In genomic region chr4:38523054-38523453, GRCh38 we compare ENCODE assay signal across 14 cellular contexts.
DNase-seq lines count a peak whose midpoint lies in the region; ATAC-seq and TF ChIP-seq lines count a peak whose summit lies in the region.
"Had no signal": no experiment of that assay in that cellular context is flagged by ENCODE, and none has a peak within 500 bp of the region (broad histone marks: within the 10 kb centered on the region; RNA-seq: fewer than 3 reads in every experiment).

No MANE protein-coding gene starts in this region.

- H3K9me3 ChIP-seq in CD4-positive, alpha-beta T cell (ENCODE audit: control insufficient read depth, low read length): no peaks in the 10 kb centered on the region
- H3K9me3 ChIP-seq in IMR-90 (ENCODE audit: control insufficient read depth, insufficient read depth, low read length) (0 out of 2 replicates have a peak, but pooled peaks cover 2% of the 10 kb centered on the region), upper lobe of left lung (no peaks in the 10 kb centered on the region), MG63 (no peaks in the 10 kb centered on the region), mesenchymal stem cell (ENCODE audit: control insufficient read depth, low read length) (no peaks in the 10 kb centered on the region)
- H3K9me3 ChIP-seq: Peyer's patch had no signal

- H3K27ac ChIP-seq in CD4-positive, alpha-beta T cell (ENCODE audit: low read depth, low read length): no peak overlapping the region
- H3K27ac ChIP-seq in IMR-90 (ENCODE audit: insufficient read depth, low read length) (no peak overlapping the region), upper lobe of left lung (no peak overlapping the region), mesenchymal stem cell (ENCODE audit: low read length, poor library complexity, severe bottlenecking) (no peak overlapping the region)
- H3K27ac ChIP-seq: KMS-11, Peyer's patch had no signal

- TF ChIP-seq POLR2A in IMR-90 (IDR thresholded peaks at IDR 0.05; ENCODE audit: low read depth, low read length) (no peak), upper lobe of left lung (IDR thresholded peaks at IDR 0.05) (no peak)

- H3K4ac ChIP-seq in IMR-90 (ENCODE audit: low read depth, low read length) (no peak overlapping the region), mesenchymal stem cell (ENCODE audit: low read depth in 1 of 2, low read length in 2 of 2) (no peak overlapping the region)

- TF ChIP-seq CTCF in CD4-positive, alpha-beta T cell (IDR thresholded peaks at IDR 0.05): no peak
- TF ChIP-seq CTCF in IMR-90 (conservative IDR thresholded peaks at IDR 0.05; ENCODE audit: low read depth, low read length) (no peak), upper lobe of left lung (IDR thresholded peaks at IDR 0.05) (no peak)

- no TSS peak for BruUV-seq in IMR-90 (replicated peaks; lab: Mats Ljungman, UMichigan)

- H2BK20ac ChIP-seq in IMR-90 (ENCODE audit: low read depth, low read length): no peak overlapping the region

- no CpG with 5 or more reads among the region's 5 CpGs for WGBS in IMR-90 (ENCODE audit: extremely low coverage in 2 of 2, insufficient read length in 1 of 2), 2 experiments
- WGBS in upper lobe of left lung, 2 donors: 62 to 75% methylated on average over 5 of the region's 5 CpGs
- 76% methylated on average over 5 of the region's 5 CpGs for WGBS in mesenchymal stem cell

- ATAC-seq in CD4-positive, alpha-beta T cell (ENCODE audit: poor library complexity): no peak
- ATAC-seq in IMR-90 (ENCODE audit: low read depth) (no peak), upper lobe of left lung (ENCODE audit: low FRiP score in 2 of 2) (peak; percentile 37 to 55)
- ATAC-seq: GM23338 had no signal

- CTCF ChIA-PET in CD4-positive, alpha-beta T cell (lab: Charles Lee): interaction anchor here (0.7 kb wide), 1 partner anchor 14 kb away, joined by 3 read pairs; no protein-coding TSS in a partner anchor
- CTCF ChIA-PET in IMR-90 (lab: Yijun Ruan, JAX): no interaction called here

- H3K4me1 Mint-ChIP-seq in CD4-positive, alpha-beta T cell (ENCODE audit: low read depth): peaks cover 60% of the 10 kb centered on the region
- H3K4me1 Mint-ChIP-seq in dendritic cell treated with granulocyte-macrophage colony-stimulating factor and Interleukin-4, amounts not matched to agents 40 ng/mL and 50 ng/mL, for 4 days (ENCODE audit: low read depth): peaks cover 71% of the 10 kb centered on the region
- H3K4me1 Mint-ChIP-seq: GM23338 had no signal

- H3K4me2 ChIP-seq in IMR-90 (ENCODE audit: low read depth, low read length): no peak overlapping the region
- H3K4me2 ChIP-seq in mesenchymal stem cell (ENCODE audit: low read length, poor library complexity, severe bottlenecking): no peak overlapping the region
- H3K4me2 ChIP-seq: GM23338 had no signal

- no peaks in the 10 kb centered on the region for H3K9me3 Mint-ChIP-seq in CD4-positive, alpha-beta T cell
- no peaks in the 10 kb centered on the region for H3K9me3 Mint-ChIP-seq in dendritic cell treated with granulocyte-macrophage colony-stimulating factor and Interleukin-4, amounts not matched to agents 40 ng/mL and 50 ng/mL, for 4 days
- H3K9me3 Mint-ChIP-seq: GM23338 had no signal

- peaks cover 32% of the 10 kb centered on the region for H3K36me3 Mint-ChIP-seq in CD4-positive, alpha-beta T cell (ENCODE audit: low read depth)
- H3K36me3 Mint-ChIP-seq in dendritic cell treated with granulocyte-macrophage colony-stimulating factor and Interleukin-4, amounts not matched to agents 40 ng/mL and 50 ng/mL, for 4 days (ENCODE audit: low read depth): no peaks in the 10 kb centered on the region

- H2BK12ac ChIP-seq in mesenchymal stem cell (ENCODE audit: low read length in 2 of 2): no peak overlapping the region

- no peaks in the 10 kb centered on the region for H3K27me3 ChIP-seq in CD4-positive, alpha-beta T cell (ENCODE audit: control insufficient read depth, insufficient read depth, low read length)
- H3K27me3 ChIP-seq in IMR-90 (ENCODE audit: control insufficient read depth, insufficient read depth, low read length) (peaks cover 5% of the 10 kb centered on the region), upper lobe of left lung (no peaks in the 10 kb centered on the region), MG63 (no peaks in the 10 kb centered on the region), mesenchymal stem cell (ENCODE audit: control insufficient read depth in 1 of 2, insufficient read depth in 1 of 2, low read length in 2 of 2) (no peaks in the 10 kb centered on the region)
- H3K27me3 ChIP-seq: Peyer's patch had no signal

- H3K14ac ChIP-seq in IMR-90 (replicated peaks; ENCODE audit: low read depth, low read length): no peak overlapping the region
- H3K14ac ChIP-seq in mesenchymal stem cell (ENCODE audit: low read length in 2 of 2): no peak overlapping the region

- H4K5ac ChIP-seq in IMR-90 (ENCODE audit: low read depth, low read length): no peak overlapping the region

- dilution Hi-C loops in IMR-90 (cut with HindIII; ENCODE audit: low sequenced_read_pairs, unreplicated experiment): no loop called here

- H2AFZ ChIP-seq in IMR-90 (replicated peaks; ENCODE audit: low read length, poor library complexity) (no peak overlapping the region), mesenchymal stem cell (ENCODE audit: low read depth, low read length) (no peak overlapping the region)
- H2AFZ ChIP-seq: GM23338 had no signal

- no peak for DNase-seq in CD4-positive, alpha-beta T cell
- no peak for DNase-seq in IMR-90
- peak in 1 of 2 donors; percentile 32 for DNase-seq in upper lobe of left lung
- no peak for DNase-seq in HPDE6-E6E7 (ENCODE audit: extremely low spot score)
- DNase-seq in MG63: no peak
- DNase-seq in mesenchymal stem cell: no peak
- DNase-seq: Calu3, NCI-H187 treated with DMSO at 0.1 percent for 48 hours, NCI-H446 treated with DMSO at 0.1 percent for 48 hours, NCI-H748 treated with DMSO at 0.1 percent for 48 hours, Peyer's patch had no signal

- H3K4me1 ChIP-seq in IMR-90 (ENCODE audit: control insufficient read depth, insufficient read depth, low read length): no peaks in the 10 kb centered on the region
- peaks cover 0 to 8% (median 0%) of the 10 kb centered on the region in 4 donors for H3K4me1 ChIP-seq in upper lobe of left lung
- H3K4me1 ChIP-seq in mesenchymal stem cell (ENCODE audit: control insufficient read depth, insufficient read depth, low read depth, low read length): no peaks in the 10 kb centered on the region
- H3K4me1 ChIP-seq: Peyer's patch had no signal

- H2BK120ac ChIP-seq in IMR-90 (ENCODE audit: low read depth, low read length) (no peak overlapping the region), mesenchymal stem cell (ENCODE audit: low read depth, low read length) (no peak overlapping the region)

- H3K56ac ChIP-seq in IMR-90 (ENCODE audit: extremely low read depth, insufficient read depth, low read length): no peak overlapping the region

- H3K36me3 ChIP-seq in IMR-90 (ENCODE audit: control insufficient read depth, insufficient read depth, low read length) (no peaks in the 10 kb centered on the region), upper lobe of left lung (no peaks in the 10 kb centered on the region), MG63 (no peaks in the 10 kb centered on the region), mesenchymal stem cell (ENCODE audit: control insufficient read depth in 1 of 2, insufficient read depth in 2 of 2, low read depth in 1 of 2, low read length in 2 of 2) (no peaks in the 10 kb centered on the region)
- H3K36me3 ChIP-seq: Peyer's patch had no signal

- no peak for TF ChIP-seq RAD21 in IMR-90 (IDR thresholded peaks at IDR 0.05; ENCODE audit: low read length)

- in situ Hi-C loops in IMR-90 (cut with MboI; ENCODE audit: low sequenced_read_pairs): no loop called here

- no peak overlapping the region for H3K4me3 Mint-ChIP-seq in CD4-positive, alpha-beta T cell
- H3K4me3 Mint-ChIP-seq in dendritic cell treated with granulocyte-macrophage colony-stimulating factor and Interleukin-4, amounts not matched to agents 40 ng/mL and 50 ng/mL, for 4 days: no peak overlapping the region
- H3K4me3 Mint-ChIP-seq: GM23338 had no signal

- POLR2A ChIA-PET in CD4-positive, alpha-beta T cell (lab: Charles Lee): interaction anchor here (0.6 to 2.3 kb wide), 2 partner anchors 13 to 132 kb away, joined by 3 to 7 read pairs; no protein-coding TSS in a partner anchor
- POLR2A ChIA-PET in IMR-90 (lab: Charles Lee; ENCODE audit: unreplicated experiment): no interaction called here

- H3K23ac ChIP-seq in IMR-90 (ENCODE audit: low read depth, low read length) (no peak overlapping the region), mesenchymal stem cell (ENCODE audit: low read length in 2 of 2) (no peak overlapping the region)

- H4K8ac ChIP-seq in IMR-90 (ENCODE audit: low read depth in 2 of 2, low read length in 2 of 2) (no peak overlapping the region), mesenchymal stem cell (ENCODE audit: low read length) (no peak overlapping the region)

- no peaks in the 10 kb centered on the region for H3K9me1 ChIP-seq in IMR-90 (ENCODE audit: insufficient read depth, low read length)

- H3K18ac ChIP-seq in IMR-90 (ENCODE audit: low read depth, low read length) (no peak overlapping the region), mesenchymal stem cell (ENCODE audit: low read depth in 1 of 2, low read length in 2 of 2) (no peak overlapping the region)

- peak overlapping the region; percentile 30 for H3K27ac Mint-ChIP-seq in CD4-positive, alpha-beta T cell
- peak overlapping the region; percentile 83 for H3K27ac Mint-ChIP-seq in dendritic cell treated with granulocyte-macrophage colony-stimulating factor and Interleukin-4, amounts not matched to agents 40 ng/mL and 50 ng/mL, for 4 days
- H3K27ac Mint-ChIP-seq: GM23338 had no signal

- no peaks in the 10 kb centered on the region for H3K27me3 Mint-ChIP-seq in CD4-positive, alpha-beta T cell
- H3K27me3 Mint-ChIP-seq in dendritic cell treated with granulocyte-macrophage colony-stimulating factor and Interleukin-4, amounts not matched to agents 40 ng/mL and 50 ng/mL, for 4 days: no peaks in the 10 kb centered on the region

- no peak overlapping the region for H2AK5ac ChIP-seq in IMR-90 (ENCODE audit: low read depth, low read length)
- H2AK5ac ChIP-seq in mesenchymal stem cell (ENCODE audit: low read length, severe bottlenecking): no peak overlapping the region

- no peak for TF ChIP-seq EP300 in upper lobe of left lung (IDR thresholded peaks at IDR 0.05)

- H3K4me3 ChIP-seq in IMR-90 (ENCODE audit: insufficient read depth, low read depth, low read length): no peak overlapping the region
- no peak overlapping the region for H3K4me3 ChIP-seq in upper lobe of left lung
- H3K4me3 ChIP-seq in MG63: no peak overlapping the region
- no peak overlapping the region for H3K4me3 ChIP-seq in mesenchymal stem cell (ENCODE audit: insufficient read depth in 1 of 2, low read depth in 1 of 2, low read length in 2 of 2)
- H3K4me3 ChIP-seq: GM23338, Peyer's patch had no signal

- H3K79me1 ChIP-seq in IMR-90 (ENCODE audit: low read depth in 1 of 2, low read length in 2 of 2): no peaks in the 10 kb centered on the region
- H3K79me1 ChIP-seq in mesenchymal stem cell (replicated peaks; ENCODE audit: low read length, poor library complexity, severe bottlenecking): no peaks in the 10 kb centered on the region

- H2BK15ac ChIP-seq in IMR-90 (ENCODE audit: low read depth, low read length) (no peak overlapping the region), mesenchymal stem cell (ENCODE audit: low read depth, poor library complexity, severe bottlenecking) (no peak overlapping the region)

- H3K9ac ChIP-seq in IMR-90 (ENCODE audit: low read depth, low read length) (no peak overlapping the region), mesenchymal stem cell (ENCODE audit: low read length) (no peak overlapping the region)
- H3K9ac ChIP-seq: KMS-11 had no signal

- H4K20me1 ChIP-seq in IMR-90 (ENCODE audit: insufficient read depth, low read length): no peaks in the 10 kb centered on the region

- intact Hi-C loops in CD4-positive, alpha-beta T cell (cut with DNase I, micrococcal nuclease): no loop called here
- intact Hi-C loops in IMR-90 (cut with micrococcal nuclease): no loop called here
- intact Hi-C loops in dendritic cell treated with granulocyte-macrophage colony-stimulating factor and Interleukin-4, amounts not matched to agents 40 ng/mL and 50 ng/mL, for 4 days (cut with micrococcal nuclease): loop anchor here (5.0 kb wide), 3 partner anchors 59 to 201 kb away; no protein-coding TSS in a partner anchor

- H4K91ac ChIP-seq in IMR-90 (ENCODE audit: insufficient read depth, low read depth, low read length) (no peak overlapping the region), mesenchymal stem cell (ENCODE audit: low read length) (no peak overlapping the region)

- peak overlapping the region; percentile 3 for H2AK9ac ChIP-seq in IMR-90 (replicated peaks; ENCODE audit: low read depth, low read length, poor library complexity)

- H2BK5ac ChIP-seq in IMR-90 (ENCODE audit: low read depth, low read length, poor library complexity, severe bottlenecking) (no peak overlapping the region), mesenchymal stem cell (ENCODE audit: low read depth, low read length, poor library complexity, severe bottlenecking) (no peak overlapping the region)

Comparison
In these comparisons a context has a peak if more than half of its experiments do, and no peak if none do; other contexts are left out.
1. ATAC-seq: peak in upper lobe of left lung (2 of 2); none in CD4-positive, alpha-beta T cell (single experiment) and IMR-90 (single experiment).